Comparison of ENCODE assay signal across 8 cellular contexts in the genomic region with DNA sequence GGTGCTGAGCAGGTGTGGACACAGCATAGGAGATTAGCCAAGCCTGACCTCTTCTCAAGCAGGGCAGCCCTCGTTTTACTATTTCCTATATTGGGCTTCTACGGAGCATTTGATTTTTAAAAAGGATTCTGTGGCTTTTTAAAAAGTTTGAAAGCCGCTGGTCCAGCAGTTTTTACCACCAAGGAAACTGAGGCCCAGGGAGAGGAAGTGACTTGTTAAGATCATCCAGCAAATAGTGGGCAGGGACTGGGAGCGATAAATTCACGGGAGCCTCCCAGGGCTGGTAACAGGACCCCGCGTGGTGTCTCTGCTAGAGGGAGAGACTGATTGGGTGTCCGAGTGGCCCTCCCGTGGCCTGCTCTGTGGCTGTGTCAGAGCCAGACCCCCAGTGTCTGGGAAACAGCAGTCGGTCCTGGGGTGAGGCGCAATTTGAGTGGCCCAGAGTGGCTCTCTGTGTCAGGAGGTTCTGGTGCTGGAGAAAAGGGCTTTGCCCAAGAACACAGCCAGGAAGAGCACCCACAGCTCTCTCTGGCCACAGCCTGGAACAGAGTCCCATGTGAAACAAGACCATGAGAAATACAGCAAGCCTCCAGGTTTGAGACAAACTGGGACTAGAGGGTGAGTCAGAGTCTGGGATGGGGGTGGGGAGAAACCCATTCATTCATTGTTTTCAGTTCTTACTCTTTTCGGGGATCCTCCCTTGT. TPM values are rescaled to one million over a fixed set of nuclear protein-coding genes. Genes with fewer than 3 reads are reported as not detected.
A peak's percentile ranks its signal among the peaks of the same experiment; 100 is the strongest.
DNase-seq lines count a peak whose midpoint lies in the region; FAIRE-seq and TF ChIP-seq lines count a peak whose summit lies in the region.

No MANE protein-coding gene starts in this region.

- H3K36me3 ChIP-seq in OCI-LY3 (replicated peaks; ENCODE audit: low read depth, low read length) (no peaks in the 10 kb centered on the region), iPS-15b (ENCODE audit: control insufficient read depth, insufficient read depth, low read length) (peaks cover 17% of the 10 kb centered on the region), small intestine (ENCODE audit: control insufficient read depth in 2 of 2, insufficient read depth in 2 of 2, low read length in 2 of 2) (peaks cover 11 to 15% of the 10 kb centered on the region in 2 donors)

- H3K27me3 ChIP-seq in OCI-LY3 (ENCODE audit: low read depth, low read length), result no peaks in the 10 kb centered on the region
- no peaks in the 10 kb centered on the region for H3K27me3 ChIP-seq in iPS-15b (ENCODE audit: control insufficient read depth, insufficient read depth, low read length)
- no peaks in the 10 kb centered on the region for H3K27me3 ChIP-seq in small intestine (ENCODE audit: control insufficient read depth in 2 of 2, insufficient read depth in 2 of 2, low read length in 2 of 2)

- TF ChIP-seq CTCF in OCI-LY3 (IDR thresholded peaks at IDR 0.05; ENCODE audit: low read depth, low read length), result no peak

- H4K20me1 ChIP-seq in OCI-LY3 (ENCODE audit: insufficient read depth, low read length), result no peaks in the 10 kb centered on the region

- peaks cover 16% of the 10 kb centered on the region for H3K79me2 ChIP-seq in OCI-LY3 (ENCODE audit: low read length)

- H3K4me3 ChIP-seq in OCI-LY3 (ENCODE audit: low read length) (peak overlapping the region; percentile 81), iPS-15b (ENCODE audit: low read depth, low read length) (peak overlapping the region; percentile 67), small intestine (ENCODE audit: low read depth in 1 of 2, low read length in 2 of 2) (peak overlapping the region; percentile 82 to 97)

- FAIRE-seq in small intestine (lab: Jason Lieb, UNC), result no peak

- H3K9me3 ChIP-seq in OCI-LY3 (ENCODE audit: insufficient read depth, low read length), result no peaks in the 10 kb centered on the region
- no peaks in the 10 kb centered on the region for H3K9me3 ChIP-seq in iPS-15b (ENCODE audit: control insufficient read depth, insufficient read depth, low read length)
- H3K9me3 ChIP-seq in small intestine (ENCODE audit: control insufficient read depth, low read depth), result no peaks in the 10 kb centered on the region

- peak overlapping the region; percentile 98 for H3K4me2 ChIP-seq in OCI-LY3 (ENCODE audit: low read length)

- peak overlapping the region; percentile 45; the same call in 1 of the 2 replicates for H2AFZ ChIP-seq in OCI-LY3 (ENCODE audit: low read depth, low read length)

- 12 to 20% (median 16%) methylated on average over 12 of the region's 12 CpGs for WGBS in small intestine, 3 donors

- H3K9ac ChIP-seq in OCI-LY3 (ENCODE audit: low read length), result peak overlapping the region; percentile 70
- H3K9ac ChIP-seq in iPS-15b (ENCODE audit: low read depth, low read length), result peak overlapping the region; percentile 54

- DNase-seq in NOMO-1 treated with DMSO at 0.1 percent for 48 hours (lab: John Stamatoyannopoulos, UW; ENCODE audit: unreplicated experiment) (peak; percentile 23), NOMO-1 treated with dmso at 0.1 percent for 144 hours (lab: John Stamatoyannopoulos, UW; ENCODE audit: unreplicated experiment) (no peak), small intestine (no peak), amniotic stem cell (lab: John Stamatoyannopoulos, UW) (no peak), DMS153 (lab: John Stamatoyannopoulos, UW) (no peak)

- H3K4me1 ChIP-seq in OCI-LY3 (ENCODE audit: low read length), result peaks cover 29% of the 10 kb centered on the region
- H3K4me1 ChIP-seq in iPS-15b (ENCODE audit: control insufficient read depth, insufficient read depth, low read length), result peaks cover 39% of the 10 kb centered on the region
- H3K4me1 ChIP-seq in small intestine (ENCODE audit: control insufficient read depth in 2 of 2, insufficient read depth in 1 of 2, low read depth in 1 of 2, low read length in 1 of 2), result peaks cover 3 to 17% of the 10 kb centered on the region in 2 donors

- H3K27ac ChIP-seq in OCI-LY3 (ENCODE audit: low read length), result no peak overlapping the region
- peak overlapping the region; percentile 68 for H3K27ac ChIP-seq in angular gyrus (ENCODE audit: low read depth, low read length)
- peak overlapping the region; percentile 89 to 96 for H3K27ac ChIP-seq in small intestine (ENCODE audit: low read depth in 1 of 2, low read length in 1 of 2)

RNA-seq across cellular contexts. Expression of a gene that starts 4.2 kb away (rescaled TPM):
- 10 to 100 TPM; 22.8 to 52.5 (median 24.6) TPM for polyA plus RNA-seq in small intestine

RNA-seq across cellular contexts. Expression of a gene that starts 11.7 kb away (rescaled TPM):
- polyA plus RNA-seq in small intestine, result 10 to 100 TPM in 1 of 3 donors, 1 to 10 TPM in 1, under 1 TPM in 1; 0.89 to 17.2 (median 4.6) TPM

RNA-seq across cellular contexts. Expression of a gene that starts 30.5 kb away (rescaled TPM):
- polyA plus RNA-seq in small intestine, result 10 to 100 TPM; 15.1 to 22.8 (median 22.6) TPM

RNA-seq across cellular contexts. Expression of a gene that starts 59.7 kb away (rescaled TPM):
- polyA plus RNA-seq in small intestine, result 10 to 100 TPM; 21.8 to 33.0 (median 32.7) TPM
